Comparison of ENCODE assay signal across 13 cellular contexts in genomic region chr3:55620361-55621025, GRCh38.
DNase-seq lines count a peak whose midpoint lies in the region; ATAC-seq and TF ChIP-seq lines count a peak whose summit lies in the region.
"Had no signal": no experiment of that assay in that cellular context is flagged by ENCODE, and none has a peak within 500 bp of the region (broad histone marks: within the 10 kb centered on the region; RNA-seq: fewer than 3 reads in every experiment).

No MANE protein-coding gene starts in this region.

- peak; percentile 33 for ATAC-seq in foreskin keratinocyte
- no peak for ATAC-seq in HG03039 (IDR thresholded peaks at IDR 0.05; ENCODE audit: unreplicated experiment)
- ATAC-seq in HG03354 (IDR thresholded peaks at IDR 0.05; ENCODE audit: poor library complexity, severe bottlenecking, unreplicated experiment): no peak
- ATAC-seq: left cardiac atrium had no signal

- peak overlapping the region; percentile 93 for H3K27ac Mint-ChIP-seq in HFFc6
- H3K27ac Mint-ChIP-seq: CD8-positive, alpha-beta memory T cell had no signal

- peak; percentile 11 for DNase-seq in GM03348 (ENCODE audit: low spot score)
- peak; percentile 12 for DNase-seq in HFFc6
- peak; percentile 84 for DNase-seq in NOMO-1 treated with DMSO at 0.1 percent for 48 hours (lab: John Stamatoyannopoulos, UW; ENCODE audit: unreplicated experiment)
- peak; percentile 76 to 87 for DNase-seq in foreskin keratinocyte
- DNase-seq in NCI-H526 (lab: John Stamatoyannopoulos, UW): no peak
- DNase-seq in activated CD8-positive, alpha-beta memory T cell treated with anti-CD3 and anti-CD28 coated beads, Interleukin-2, amount 50 U/mL, for 4 hours: no peak
- DNase-seq: caudate nucleus; CD8-positive, alpha-beta memory T cell; left cardiac atrium; NCI-H1930; upper lobe of left lung had no signal

- H3K36me3 Mint-ChIP-seq in HFFc6 (ENCODE audit: low read depth): no peaks in the 10 kb centered on the region
- H3K36me3 Mint-ChIP-seq: CD8-positive, alpha-beta memory T cell had no signal

- H3K27me3 Mint-ChIP-seq in HFFc6 (ENCODE audit: insufficient read depth): peaks cover under 1% of the 10 kb centered on the region; the same call in 1 of the 2 replicates
- H3K27me3 Mint-ChIP-seq: CD8-positive, alpha-beta memory T cell had no signal

- H3K9me3 Mint-ChIP-seq in HFFc6: no peaks in the 10 kb centered on the region

- peak overlapping the region; percentile 47 for H3K27ac ChIP-seq in foreskin keratinocyte
- H3K27ac ChIP-seq: upper lobe of left lung had no signal

- no peak for TF ChIP-seq CTCF in HFFc6 (IDR thresholded peaks at IDR 0.05)
- TF ChIP-seq CTCF in foreskin keratinocyte (conservative IDR thresholded peaks at IDR 0.05): no peak

- H3K4me1 ChIP-seq in foreskin keratinocyte: peaks cover 48% of the 10 kb centered on the region
- H3K4me1 ChIP-seq: upper lobe of left lung had no signal

- no peaks in the 10 kb centered on the region for H3K27me3 ChIP-seq in foreskin keratinocyte
- H3K27me3 ChIP-seq: upper lobe of left lung had no signal

- H3K4me3 Mint-ChIP-seq in HFFc6: peak overlapping the region; percentile 69; the same call in 1 of the 2 replicates
- H3K4me3 Mint-ChIP-seq: CD8-positive, alpha-beta memory T cell had no signal

- H3K4me1 Mint-ChIP-seq in HFFc6 (ENCODE audit: low read depth): peaks cover 65% of the 10 kb centered on the region
- H3K4me1 Mint-ChIP-seq: CD8-positive, alpha-beta memory T cell had no signal

Comparison
In these comparisons a context has a peak if more than half of its experiments do, and no peak if none do; other contexts are left out.
1. DNase-seq: peak in GM03348 (single experiment), HFFc6 (single experiment), NOMO-1 treated with DMSO at 0.1 percent for 48 hours (single experiment) and foreskin keratinocyte (2 of 2); none in NCI-H526 (0 of 2) and activated CD8-positive, alpha-beta memory T cell treated with anti-CD3 and anti-CD28 coated beads, Interleukin-2, amount 50 U/mL, for 4 hours (single experiment).